Comparison of ENCODE assay signal across 19 cellular contexts in the genomic region with DNA sequence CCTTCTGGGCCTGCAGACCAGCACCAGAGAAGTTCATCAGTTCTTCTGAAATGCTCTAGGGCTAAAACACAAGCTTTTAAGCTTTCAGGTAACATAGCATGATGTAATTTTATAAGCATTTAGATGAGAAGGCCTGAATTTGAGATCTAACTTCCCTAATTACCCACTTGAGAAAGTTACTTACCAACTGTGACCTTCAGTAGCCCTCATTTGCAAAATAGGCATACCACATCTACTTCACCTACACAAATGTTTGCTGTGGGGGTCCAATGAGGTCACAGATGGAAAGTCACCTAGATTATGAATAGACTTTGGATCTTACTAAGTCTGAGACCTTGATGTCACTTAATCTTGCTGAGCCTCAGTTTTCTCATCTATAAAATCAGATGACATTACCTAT. TPM values are rescaled to one million over a fixed set of nuclear protein-coding genes. Genes with fewer than 3 reads are reported as not detected.
DNase-seq lines count a peak whose midpoint lies in the region; ATAC-seq and TF ChIP-seq lines count a peak whose summit lies in the region.
"Had no signal": no experiment of that assay in that cellular context is flagged by ENCODE, and none has a peak within 500 bp of the region (broad histone marks: within the 10 kb centered on the region; RNA-seq: fewer than 3 reads in every experiment).

No MANE protein-coding gene starts in this region.

- peak overlapping the region; percentile 10; the same call in 1 of the 2 replicates for H3K9ac ChIP-seq in Karpas-422 (ENCODE audit: low read length)
- H3K9ac ChIP-seq: BLaER1 treated with 17β-estradiol and CSF1 and Interleukin-3, amounts not matched to agents 10 nM and 100 nM had no signal

- no peak overlapping the region for H3K4me3 ChIP-seq in Karpas-422 (ENCODE audit: low read length)
- H3K4me3 ChIP-seq: BLaER1 treated with 17β-estradiol and CSF1 and Interleukin-3, amounts not matched to agents 10 nM and 100 nM; HAP-1 had no signal

- H3K4me2 ChIP-seq in Karpas-422 (ENCODE audit: low read depth, low read length, poor library complexity, severe bottlenecking): peak overlapping the region; percentile 12
- H3K4me2 ChIP-seq: BLaER1 treated with 17β-estradiol and CSF1 and Interleukin-3, amounts not matched to agents 10 nM and 100 nM had no signal

- intact Hi-C loops in activated B cell treated with CpG ODN at 0.5 μM for 24 hours (cut with micrococcal nuclease): no loop called here

- H3K36me3 ChIP-seq in Karpas-422 (ENCODE audit: insufficient read depth, low read length): 0 out of 2 replicates have a peak, but pooled peaks cover 8% of the 10 kb centered on the region

- H3K79me2 ChIP-seq in Karpas-422 (ENCODE audit: low read length): no peaks in the 10 kb centered on the region

- H3K27me3 Mint-ChIP-seq in activated naive CD8-positive, alpha-beta T cell treated with anti-CD3 and anti-CD28 coated beads, Interleukin-2, amount 50 U/mL, for 24 hours: no peaks in the 10 kb centered on the region
- no peaks in the 10 kb centered on the region for H3K27me3 Mint-ChIP-seq in activated naive CD8-positive, alpha-beta T cell treated with anti-CD3 and anti-CD28 coated beads for 36 hours
- H3K27me3 Mint-ChIP-seq in activated B cell treated with CpG ODN at 0.5 μM for 24 hours (no peaks in the 10 kb centered on the region), naive B cell (no peaks in the 10 kb centered on the region)
- H3K27me3 Mint-ChIP-seq: CD4-positive, alpha-beta T cell had no signal

- H2AFZ ChIP-seq in Karpas-422 (ENCODE audit: low read length): no peak overlapping the region

- TF ChIP-seq CTCF in activated B cell treated with CpG ODN at 0.5 μM for 24 hours (IDR thresholded peaks at IDR 0.05): no peak

- CTCF ChIA-PET in activated B cell treated with CpG ODN at 0.5 μM for 24 hours (lab: Charles Lee): no interaction called here

- DNase-seq in activated naive CD8-positive, alpha-beta T cell treated with anti-CD3 and anti-CD28 coated beads, Interleukin-2, amount 50 U/mL, for 24 hours: no peak
- no peak for DNase-seq in activated naive CD8-positive, alpha-beta T cell treated with anti-CD3 and anti-CD28 coated beads for 36 hours
- DNase-seq in Karpas-422 (peak; percentile 64), activated B cell treated with CpG ODN at 0.5 μM for 24 hours (no peak), naive B cell (no peak), GM03348 (ENCODE audit: low spot score) (no peak), DMS 273 treated with DMSO at 0.1 percent for 48 hours (lab: John Stamatoyannopoulos, UW) (no peak)
- DNase-seq: BE2C; CD4-positive, alpha-beta T cell; CD8-positive, alpha-beta memory T cell; DMS53; DMS79 treated with DMSO at 0.1 percent for 48 hours; GF-D8; GOT3; HFFc6 had no signal

- no peak overlapping the region for H3K4me3 Mint-ChIP-seq in activated naive CD8-positive, alpha-beta T cell treated with anti-CD3 and anti-CD28 coated beads, Interleukin-2, amount 50 U/mL, for 24 hours
- no peak overlapping the region for H3K4me3 Mint-ChIP-seq in activated naive CD8-positive, alpha-beta T cell treated with anti-CD3 and anti-CD28 coated beads for 36 hours
- H3K4me3 Mint-ChIP-seq in activated B cell treated with CpG ODN at 0.5 μM for 24 hours (no peak overlapping the region), naive B cell (no peak overlapping the region)
- H3K4me3 Mint-ChIP-seq: CD14-positive monocyte; CD4-positive, alpha-beta T cell; CD8-positive, alpha-beta memory T cell; HFFc6 had no signal

- POLR2A ChIA-PET in activated B cell treated with CpG ODN at 0.5 μM for 24 hours (lab: Charles Lee): no interaction called here

- H3K4me1 Mint-ChIP-seq in activated naive CD8-positive, alpha-beta T cell treated with anti-CD3 and anti-CD28 coated beads, Interleukin-2, amount 50 U/mL, for 24 hours: peaks cover 9% of the 10 kb centered on the region
- no peaks in the 10 kb centered on the region for H3K4me1 Mint-ChIP-seq in activated naive CD8-positive, alpha-beta T cell treated with anti-CD3 and anti-CD28 coated beads for 36 hours
- H3K4me1 Mint-ChIP-seq in activated B cell treated with CpG ODN at 0.5 μM for 24 hours (peaks cover 21% of the 10 kb centered on the region), naive B cell (peaks cover 10 to 27% (median 13%) of the 10 kb centered on the region in 3 donors)
- H3K4me1 Mint-ChIP-seq: CD14-positive monocyte; CD8-positive, alpha-beta memory T cell had no signal

- H3K36me3 Mint-ChIP-seq in activated naive CD8-positive, alpha-beta T cell treated with anti-CD3 and anti-CD28 coated beads, Interleukin-2, amount 50 U/mL, for 24 hours (ENCODE audit: low read depth): peaks cover 7% of the 10 kb centered on the region
- peaks cover 2% of the 10 kb centered on the region for H3K36me3 Mint-ChIP-seq in activated naive CD8-positive, alpha-beta T cell treated with anti-CD3 and anti-CD28 coated beads for 36 hours
- H3K36me3 Mint-ChIP-seq in activated B cell treated with CpG ODN at 0.5 μM for 24 hours (ENCODE audit: low read depth) (peaks cover 65% of the 10 kb centered on the region), naive B cell (peaks cover 0 to 22% of the 10 kb centered on the region in 2 donors)

- ATAC-seq in activated naive CD8-positive, alpha-beta T cell treated with anti-CD3 and anti-CD28 coated beads, Interleukin-2, amount 50 U/mL, for 24 hours: peak; percentile 26
- ATAC-seq in activated B cell treated with CpG ODN at 0.5 μM for 24 hours (ENCODE audit: low read depth) (peak; percentile 47), naive B cell (ENCODE audit: low read depth in 2 of 2) (peak; percentile 46 to 47), GM18517 (IDR thresholded peaks at IDR 0.05; ENCODE audit: unreplicated experiment) (no peak)

- no peaks in the 10 kb centered on the region for H3K9me2 ChIP-seq in Karpas-422 (replicated peaks; ENCODE audit: insufficient read depth, low read length)

- peak overlapping the region; percentile 73 for H3K27ac ChIP-seq in Karpas-422 (ENCODE audit: low read length)
- H3K27ac ChIP-seq: BLaER1 treated with 17β-estradiol and CSF1 and Interleukin-3, amounts not matched to agents 10 nM and 100 nM had no signal

- no peaks in the 10 kb centered on the region for H4K20me1 ChIP-seq in Karpas-422 (ENCODE audit: insufficient read depth, low read depth, low read length)

- no peaks in the 10 kb centered on the region for H3K9me3 ChIP-seq in Karpas-422 (ENCODE audit: low read length)
- H3K9me3 ChIP-seq: BE2C; BLaER1 treated with 17β-estradiol and CSF1 and Interleukin-3, amounts not matched to agents 10 nM and 100 nM; HAP-1 had no signal

- H3K27me3 ChIP-seq in Karpas-422 (ENCODE audit: low read length): no peaks in the 10 kb centered on the region
- H3K27me3 ChIP-seq: BE2C; BLaER1 treated with 17β-estradiol and CSF1 and Interleukin-3, amounts not matched to agents 10 nM and 100 nM had no signal

- peaks cover 18% of the 10 kb centered on the region for H3K4me1 ChIP-seq in Karpas-422 (ENCODE audit: low read length)
- H3K4me1 ChIP-seq: BE2C; BLaER1 treated with 17β-estradiol and CSF1 and Interleukin-3, amounts not matched to agents 10 nM and 100 nM; HAP-1 had no signal

- H3K27ac Mint-ChIP-seq in activated naive CD8-positive, alpha-beta T cell treated with anti-CD3 and anti-CD28 coated beads, Interleukin-2, amount 50 U/mL, for 24 hours: no peak overlapping the region
- no peak overlapping the region for H3K27ac Mint-ChIP-seq in activated naive CD8-positive, alpha-beta T cell treated with anti-CD3 and anti-CD28 coated beads for 36 hours
- no peak overlapping the region for H3K27ac Mint-ChIP-seq in activated B cell treated with CpG ODN at 0.5 μM for 24 hours
- peak overlapping the region in 1 of 6 donors; percentile 47 for H3K27ac Mint-ChIP-seq in naive B cell
- H3K27ac Mint-ChIP-seq: CD14-positive monocyte; CD4-positive, alpha-beta T cell; HFFc6 had no signal

- no peaks in the 10 kb centered on the region for H3K9me3 Mint-ChIP-seq in activated naive CD8-positive, alpha-beta T cell treated with anti-CD3 and anti-CD28 coated beads, Interleukin-2, amount 50 U/mL, for 24 hours
- H3K9me3 Mint-ChIP-seq in activated naive CD8-positive, alpha-beta T cell treated with anti-CD3 and anti-CD28 coated beads for 36 hours: no peaks in the 10 kb centered on the region
- no peaks in the 10 kb centered on the region for H3K9me3 Mint-ChIP-seq in activated B cell treated with CpG ODN at 0.5 μM for 24 hours
- no peaks in the 10 kb centered on the region for H3K9me3 Mint-ChIP-seq in naive B cell
- H3K9me3 Mint-ChIP-seq: CD14-positive monocyte; CD4-positive, alpha-beta T cell; CD8-positive, alpha-beta memory T cell; HFFc6 had no signal

RNA-seq across cellular contexts. Expression of a gene that starts 36.5 kb away (rescaled TPM):
- 1 to 10 TPM; 1.9 TPM for total RNA-seq in activated naive CD8-positive, alpha-beta T cell treated with anti-CD3 and anti-CD28 coated beads for 36 hours
- total RNA-seq in Karpas-422 (2014; rRNA removed; shearing (Covaris generic); ENCODE audit: low replicate concordance): 25.8 and 29.3 TPM in 2 replicates
- 29.8 and 39.4 TPM in 2 replicates for total RNA-seq in activated B cell treated with CpG ODN at 0.5 μM for 24 hours
- 1 to 10 TPM; 2.7 to 7.8 (median 7.5) TPM for polyA plus RNA-seq in naive B cell (ENCODE audit: low read depth in 6 of 6)

RNA-seq across cellular contexts. Expression of a gene that starts 52.8 kb away (rescaled TPM):
- total RNA-seq in activated naive CD8-positive, alpha-beta T cell treated with anti-CD3 and anti-CD28 coated beads for 36 hours: 100 to 1,000 TPM; 219 to 222 TPM
- 262 and 265 TPM in 2 replicates for total RNA-seq in Karpas-422 (2014; rRNA removed; shearing (Covaris generic); ENCODE audit: low replicate concordance)
- total RNA-seq in activated B cell treated with CpG ODN at 0.5 μM for 24 hours: 77.8 and 80.3 TPM in 2 replicates
- 100 to 1,000 TPM; 127 to 214 (median 179) TPM for polyA plus RNA-seq in naive B cell (ENCODE audit: low read depth in 6 of 6)

RNA-seq across cellular contexts. Expression of a gene that starts 53.9 kb away (rescaled TPM):
- total RNA-seq in activated naive CD8-positive, alpha-beta T cell treated with anti-CD3 and anti-CD28 coated beads for 36 hours: 10 to 100 TPM; 78.7 to 79.8 TPM
- total RNA-seq in Karpas-422 (2014; rRNA removed; shearing (Covaris generic); ENCODE audit: low replicate concordance): 39.8 and 46.9 TPM in 2 replicates
- total RNA-seq in activated B cell treated with CpG ODN at 0.5 μM for 24 hours: 45.4 and 46.3 TPM in 2 replicates
- polyA plus RNA-seq in naive B cell (ENCODE audit: low read depth in 6 of 6): 10 to 100 TPM in 3 of 6 donors, 1 to 10 TPM in 3; 5.5 to 15.8 (median 10.4) TPM
